10 cellular contexts compared by ENCODE assay signal in genomic region chr10:133127291-133128125, GRCh38. TPM values are rescaled to one million over a fixed set of nuclear protein-coding genes. Genes with fewer than 3 reads are reported as not detected.
A peak's percentile ranks its signal among the peaks of the same experiment; 100 is the strongest.
DNase-seq lines count a peak whose midpoint lies in the region; ATAC-seq lines count a peak whose summit lies in the region.
"Had no signal": no experiment of that assay in that cellular context is flagged by ENCODE, and none has a peak within 500 bp of the region (broad histone marks: within the 10 kb centered on the region; RNA-seq: fewer than 3 reads in every experiment).

No MANE protein-coding gene starts in this region.

- DNase-seq in NK-92 treated with Interleukin-12 subunit alpha and Interleukin-12 subunit beta, amount 100 ng/mL, for 24 hours (lab: John Stamatoyannopoulos, UW): peak; percentile 48
- DNase-seq in NK-92 (lab: John Stamatoyannopoulos, UW; ENCODE audit: unreplicated experiment): no peak
- peak in 2 of 3 donors; percentile 38 to 44 for DNase-seq in T-helper 17 cell
- peak; percentile 14 to 47 (median 20) for DNase-seq in effector memory CD4-positive, alpha-beta T cell
- DNase-seq in stimulated activated CD4-positive, alpha-beta T cell treated with anti-CD3 and anti-CD28 coated beads, Interleukin-1b, Interleukin-23, amount 100 ng/mL, for 48 hours: peak; percentile 68
- no peak for DNase-seq in NCI-H2081 treated with DMSO at 0.1 percent for 48 hours (lab: John Stamatoyannopoulos, UW)
- no peak for DNase-seq in superior temporal gyrus (ENCODE audit: extremely low spot score)
- DNase-seq in NCI-H345 treated with DMSO at 0.1 percent for 48 hours (lab: John Stamatoyannopoulos, UW; ENCODE audit: unreplicated experiment): no peak

- H3K4me1 ChIP-seq in effector memory CD4-positive, alpha-beta T cell (ENCODE audit: control insufficient read depth, insufficient read depth, low read length, poor library complexity, severe bottlenecking): no peaks in the 10 kb centered on the region

- peak; percentile 59 for ATAC-seq in T-helper 17 cell

- peaks cover 6% of the 10 kb centered on the region for H3K4me1 Mint-ChIP-seq in T-helper 17 cell

- H3K27ac Mint-ChIP-seq in T-helper 17 cell: no peak overlapping the region

- H3K9me3 ChIP-seq in T-helper 17 cell (ENCODE audit: control insufficient read depth, low read length, poor library complexity, severe bottlenecking): no peaks in the 10 kb centered on the region
- H3K9me3 ChIP-seq in effector memory CD4-positive, alpha-beta T cell (ENCODE audit: control insufficient read depth, low read length): no peaks in the 10 kb centered on the region
- H3K9me3 ChIP-seq: ovary had no signal

- no peak overlapping the region for H3K4me3 Mint-ChIP-seq in T-helper 17 cell

- H3K27ac ChIP-seq in effector memory CD4-positive, alpha-beta T cell (ENCODE audit: insufficient read depth, low read length, poor library complexity, severe bottlenecking): no peak overlapping the region
- H3K27ac ChIP-seq: ovary had no signal

- peaks cover 3% of the 10 kb centered on the region for H3K27me3 ChIP-seq in effector memory CD4-positive, alpha-beta T cell (replicated peaks; ENCODE audit: control insufficient read depth, insufficient read depth, low read length, poor library complexity, severe bottlenecking)
- H3K27me3 ChIP-seq: ovary had no signal

- H3K36me3 ChIP-seq in effector memory CD4-positive, alpha-beta T cell (ENCODE audit: control insufficient read depth, insufficient read depth, low read length): no peaks in the 10 kb centered on the region
- H3K36me3 ChIP-seq: ovary had no signal

- H3K4me3 ChIP-seq in effector memory CD4-positive, alpha-beta T cell (ENCODE audit: insufficient read depth, low read depth, low read length, poor library complexity, severe bottlenecking): no peak overlapping the region
- H3K4me3 ChIP-seq: ovary had no signal

- H3K27me3 Mint-ChIP-seq in T-helper 17 cell: peaks cover 21% of the 10 kb centered on the region

- peaks cover 3% of the 10 kb centered on the region for H3K36me3 Mint-ChIP-seq in T-helper 17 cell (ENCODE audit: low read depth)

RNA-seq across cellular contexts. Expression of gene KNDC1, which starts 32.5 kb away (rescaled TPM):
- total RNA-seq in T-helper 17 cell: 1 to 10 TPM in 1 of 2 donors, under 1 TPM in 1; 0.42 to 1.1 TPM

RNA-seq across cellular contexts. Expression of gene ADGRA1, which starts 39.8 kb away (rescaled TPM):
- total RNA-seq in T-helper 17 cell: not detected
- total RNA-seq: dermis microvascular lymphatic vessel endothelial cell had no signal

Comparison
In these comparisons a context has a peak if more than half of its experiments do, and no peak if none do; other contexts are left out.
1. DNase-seq: peak in NK-92 treated with Interleukin-12 subunit alpha and Interleukin-12 subunit beta, amount 100 ng/mL, for 24 hours (single experiment), T-helper 17 cell (2 of 3), effector memory CD4-positive, alpha-beta T cell (3 of 3) and stimulated activated CD4-positive, alpha-beta T cell treated with anti-CD3 and anti-CD28 coated beads, Interleukin-1b, Interleukin-23, amount 100 ng/mL, for 48 hours (single experiment); none in NK-92 (single experiment), NCI-H2081 treated with DMSO at 0.1 percent for 48 hours (single experiment), superior temporal gyrus (single experiment) and NCI-H345 treated with DMSO at 0.1 percent for 48 hours (single experiment).